Comparison of ENCODE assay signal across 23 cellular contexts in the genomic region with DNA sequence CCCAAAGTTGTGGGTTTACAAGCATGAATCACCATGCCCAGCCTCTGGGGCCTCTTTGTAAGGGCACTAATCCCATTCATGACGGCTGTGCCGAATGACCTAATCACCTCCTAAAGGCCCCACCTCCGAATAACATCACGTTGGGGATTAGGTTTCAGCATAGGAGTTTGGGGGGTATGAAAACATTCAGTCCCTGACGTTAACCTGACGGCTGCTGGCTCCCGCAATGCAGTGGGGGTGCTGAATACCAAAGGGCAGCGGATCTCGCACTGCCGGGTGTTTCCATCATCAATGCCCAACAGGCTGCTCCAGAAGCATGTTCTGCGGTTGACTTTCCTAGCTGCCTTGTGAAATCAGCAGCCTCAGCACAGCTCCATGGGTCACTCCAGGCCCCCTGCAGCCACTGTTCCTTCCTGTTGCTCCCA.
DNase-seq lines count a peak whose midpoint lies in the region; ATAC-seq and TF ChIP-seq lines count a peak whose summit lies in the region.
"Had no signal": no experiment of that assay in that cellular context is flagged by ENCODE, and none has a peak within 500 bp of the region (broad histone marks: within the 10 kb centered on the region; RNA-seq: fewer than 3 reads in every experiment).

No MANE protein-coding gene starts in this region.

- H3K23me2 ChIP-seq in H9 (ENCODE audit: insufficient read length, low read depth, low read length, poor library complexity, severe bottlenecking) = no peaks in the 10 kb centered on the region

- H4K5ac ChIP-seq in H9 (ENCODE audit: insufficient read length, low read depth, low read length) = no peak overlapping the region

- H3K9me3 Mint-ChIP-seq in H9 = peaks cover 8 to 14% of the 10 kb centered on the region in 2 experiments
- H3K9me3 Mint-ChIP-seq in type B pancreatic cell = no peaks in the 10 kb centered on the region
- H3K9me3 Mint-ChIP-seq: activated CD4-positive, alpha-beta T cell treated with anti-CD3 and anti-CD28 coated beads, Interleukin-2, amount 10 ng/mL, durations not matched to agents 7 days and 5 days had no signal

- no peak for TF ChIP-seq CTCF in H9 (conservative IDR thresholded peaks at IDR 0.05)
- TF ChIP-seq CTCF in foreskin fibroblast (IDR thresholded peaks at IDR 0.05; ENCODE audit: low read depth, low read length) = no peak
- TF ChIP-seq CTCF in type B pancreatic cell (conservative IDR thresholded peaks at IDR 0.05) = no peak

- no peaks in the 10 kb centered on the region for H3K9me3 ChIP-seq in H9 (ENCODE audit: control insufficient read depth, low read depth, low read length)
- no peaks in the 10 kb centered on the region; the same call in 1 of the 2 replicates for H3K9me3 ChIP-seq in SJCRH30 (replicated peaks)
- H3K9me3 ChIP-seq: HAP-1, ovary, sigmoid colon, testis had no signal

- H3K23ac ChIP-seq in H9 (ENCODE audit: insufficient read length, low read depth, low read length) = no peak overlapping the region

- no peak overlapping the region for H3K4ac ChIP-seq in H9 (ENCODE audit: low read depth, low read length)

- H3T11ph ChIP-seq in H9 (ENCODE audit: low read length) = no peak overlapping the region

- H2BK15ac ChIP-seq in H9 (ENCODE audit: low read depth, low read length) = no peak overlapping the region

- no peak overlapping the region for H2BK120ac ChIP-seq in H9 (ENCODE audit: low read depth, low read length, poor library complexity, severe bottlenecking)

- peaks cover 0 to 2% (median 0%) of the 10 kb centered on the region in 3 experiments; a peak in 2 of 7 replicates for H3K36me3 Mint-ChIP-seq in H9 (ENCODE audit: insufficient read depth in 1 of 3, low read depth in 3 of 3)
- H3K36me3 Mint-ChIP-seq in type B pancreatic cell = no peaks in the 10 kb centered on the region
- H3K36me3 Mint-ChIP-seq: CD8-positive, alpha-beta T cell had no signal

- H2AK5ac ChIP-seq in H9 (ENCODE audit: insufficient read length, low read length) = no peak overlapping the region

- no peak overlapping the region for H3K4me2 ChIP-seq in H9 (ENCODE audit: insufficient read depth, insufficient read length, low read length)

- H2BK5ac ChIP-seq in H9 (ENCODE audit: insufficient read length, low read length) = no peak overlapping the region

- H3K27ac Mint-ChIP-seq in H9 (no peak overlapping the region), type B pancreatic cell (no peak overlapping the region)
- H3K27ac Mint-ChIP-seq: activated CD4-positive, alpha-beta T cell treated with anti-CD3 and anti-CD28 coated beads, Interleukin-2, amount 10 ng/mL, durations not matched to agents 7 days and 5 days; CD8-positive, alpha-beta T cell had no signal

- no peak for ATAC-seq in HG03460 (IDR thresholded peaks at IDR 0.05; ENCODE audit: unreplicated experiment)
- ATAC-seq: CD8-positive, alpha-beta T cell; left cardiac atrium; naive thymus-derived CD8-positive, alpha-beta T cell; Right ventricle myocardium inferior had no signal

- no peak overlapping the region for H3K14ac ChIP-seq in H9 (ENCODE audit: insufficient read depth, low read length)

- no peaks in the 10 kb centered on the region for H4K20me1 ChIP-seq in H9 (ENCODE audit: control insufficient read depth, insufficient read depth, insufficient read length)

- H3K79me2 ChIP-seq in H9 (ENCODE audit: insufficient read depth, low read length) = no peaks in the 10 kb centered on the region

- H4K91ac ChIP-seq in H9 (ENCODE audit: insufficient read length, low read depth, low read length) = no peak overlapping the region

- H3K4me1 ChIP-seq in H9 (ENCODE audit: insufficient read depth, low read length) = no peaks in the 10 kb centered on the region
- no peaks in the 10 kb centered on the region for H3K4me1 ChIP-seq in SJCRH30
- H3K4me1 ChIP-seq: sigmoid colon, testis had no signal

- H3K27ac ChIP-seq in H9 (ENCODE audit: insufficient read length, low read depth, low read length) = no peak overlapping the region
- H3K27ac ChIP-seq in SJCRH30 = no peak overlapping the region
- H3K27ac ChIP-seq: ovary, sigmoid colon, testis had no signal

- no CpG with 5 or more reads among the region's 11 CpGs for WGBS in H9 (ENCODE audit: extremely low coverage, insufficient read length, low lambda C conversion rate)

- peaks cover 8 to 29% of the 10 kb centered on the region in 2 experiments for H3K4me1 Mint-ChIP-seq in H9
- peaks cover 9% of the 10 kb centered on the region for H3K4me1 Mint-ChIP-seq in type B pancreatic cell (ENCODE audit: unreplicated experiment)
- H3K4me1 Mint-ChIP-seq: activated CD4-positive, alpha-beta T cell treated with anti-CD3 and anti-CD28 coated beads, Interleukin-2, amount 10 ng/mL, durations not matched to agents 7 days and 5 days; naive thymus-derived CD8-positive, alpha-beta T cell had no signal

- no peaks in the 10 kb centered on the region for H3K79me1 ChIP-seq in H9 (ENCODE audit: insufficient read depth, low read depth, low read length, poor library complexity, severe bottlenecking)

- H3K27me3 ChIP-seq in H9 (ENCODE audit: insufficient read depth, low read length) (no peaks in the 10 kb centered on the region), SJCRH30 (no peaks in the 10 kb centered on the region)
- H3K27me3 ChIP-seq: ovary, testis had no signal

- H3K4me3 Mint-ChIP-seq in H9 (no peak overlapping the region), type B pancreatic cell (no peak overlapping the region)
- H3K4me3 Mint-ChIP-seq: activated CD4-positive, alpha-beta T cell treated with anti-CD3 and anti-CD28 coated beads, Interleukin-2, amount 10 ng/mL, durations not matched to agents 7 days and 5 days; CD8-positive, alpha-beta T cell; naive thymus-derived CD8-positive, alpha-beta T cell had no signal

- H3K27me3 Mint-ChIP-seq in H9 (ENCODE audit: low read depth) (no peaks in the 10 kb centered on the region), type B pancreatic cell (no peaks in the 10 kb centered on the region)

- H4K8ac ChIP-seq in H9 (replicated peaks; ENCODE audit: insufficient read length, low read depth, low read length) = no peak overlapping the region

- no peak overlapping the region for H3K56ac ChIP-seq in H9 (ENCODE audit: insufficient read length, low read depth, low read length)

- H3K36me3 ChIP-seq in SJCRH30 = no peaks in the 10 kb centered on the region
- H3K36me3 ChIP-seq: HAP-1, ovary, sigmoid colon had no signal

- no peak overlapping the region for H3K18ac ChIP-seq in H9 (ENCODE audit: insufficient read length, low read depth, low read length)

- DNase-seq in H9 (peak; percentile 68), SJCRH30 (peak; percentile 64 to 73), foreskin fibroblast (peak; percentile 8 to 22), stromal cell of bone marrow (ENCODE audit: low read depth) (peak; percentile 16), NCI-H446 treated with DMSO at 0.1 percent for 48 hours (lab: John Stamatoyannopoulos, UW) (no peak), type B pancreatic cell (ENCODE audit: extremely low spot score, unreplicated experiment) (no peak)
- DNase-seq: activated CD4-positive, alpha-beta T cell treated with anti-CD3 and anti-CD28 coated beads, Interleukin-2, amount 10 ng/mL, durations not matched to agents 7 days and 5 days; activated CD8-positive, alpha-beta memory T cell treated with anti-CD3 and anti-CD28 coated beads, Interleukin-2, amount 50 U/mL, for 4 hours; CD8-positive, alpha-beta T cell; DMS153; foreskin melanocyte; left cardiac atrium; naive thymus-derived CD8-positive, alpha-beta T cell; NCI-H146; NCI-H2171; NCI-H69; ovary; sigmoid colon; SW 1271; testis had no signal

- no peak overlapping the region for H3K4me3 ChIP-seq in SJCRH30
- no peak overlapping the region for H3K4me3 ChIP-seq in foreskin fibroblast (ENCODE audit: low read depth in 1 of 2, low read length in 2 of 2)
- H3K4me3 ChIP-seq: HAP-1, ovary, sigmoid colon, testis had no signal

- no peak overlapping the region for H2BK12ac ChIP-seq in H9 (ENCODE audit: insufficient read length, low read depth, low read length)

- no peak overlapping the region for H2AFZ ChIP-seq in H9 (ENCODE audit: low read length)

- no peak overlapping the region for H3K9ac ChIP-seq in H9 (ENCODE audit: extremely low read depth, insufficient read length, low read length)

- no peak overlapping the region for H2BK20ac ChIP-seq in H9 (ENCODE audit: low read depth, low read length, poor library complexity, severe bottlenecking)

Comparison
In these comparisons a context has a peak if more than half of its experiments do, and no peak if none do; other contexts are left out.
1. DNase-seq: peak in H9 (single experiment), SJCRH30 (2 of 2), foreskin fibroblast (2 of 2) and stromal cell of bone marrow (single experiment); none in NCI-H446 treated with DMSO at 0.1 percent for 48 hours (single experiment) and type B pancreatic cell (single experiment).